Comparison of ENCODE assay signal across 1 cellular context in the genomic region with DNA sequence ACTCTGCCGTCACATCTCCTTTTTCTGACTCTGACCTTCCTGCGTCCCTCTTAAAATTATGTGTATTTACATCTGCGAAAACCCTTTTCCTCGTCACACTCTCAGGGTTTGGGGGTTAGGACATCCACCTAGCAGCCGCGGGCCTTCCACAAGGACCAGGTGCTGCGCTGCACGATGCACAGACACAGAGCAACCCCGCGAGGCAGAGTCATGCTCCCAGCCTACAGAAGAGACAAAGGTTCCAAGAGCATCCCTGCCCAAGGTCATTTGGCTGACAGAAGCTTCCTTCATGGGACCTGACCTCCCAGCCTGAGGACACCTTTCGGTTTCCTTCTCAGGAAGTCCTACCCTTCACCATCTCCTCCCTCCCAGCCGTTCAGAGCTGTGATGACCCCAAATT.
TF ChIP-seq lines count a peak whose summit lies in the region.

No MANE protein-coding gene starts in this region.

TF ChIP-seq in K562, 482 proteins besides CTCF, POLR2A, EP300 and RAD21:
- TF ChIP-seq ESRRA (IDR thresholded peaks at IDR 0.05; ENCODE audit: borderline replicate concordance, low read depth) (peak; percentile 65; the same call in 1 of the 2 replicates), ZFP36 (IDR thresholded peaks at IDR 0.05; ENCODE audit: low read depth, low read length, partially characterized antibody) (no peak)
TF ChIP-seq in K562: peak in this region for 1.
